In the genomic region with DNA sequence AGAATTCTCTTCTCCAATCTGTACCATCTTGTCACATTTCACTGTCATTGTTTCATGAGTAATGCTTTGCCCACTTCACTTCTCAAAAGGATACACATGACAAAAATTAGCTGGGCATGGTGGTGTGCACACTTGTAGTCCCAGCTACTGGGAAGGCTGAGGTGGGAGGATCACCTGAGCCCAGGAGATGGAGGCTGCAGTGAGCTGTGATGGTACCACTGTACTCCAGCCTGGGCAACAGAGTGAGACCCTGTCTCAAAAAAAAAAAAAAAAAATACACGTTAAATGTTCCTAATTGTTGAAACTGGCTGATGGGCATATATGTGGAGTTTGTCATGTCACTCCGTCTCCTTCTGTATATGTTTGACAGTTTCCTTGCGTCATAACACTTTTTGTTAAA, we compare ENCODE assay signal across 23 cellular contexts. TPM values are rescaled to one million over a fixed set of nuclear protein-coding genes. Genes with fewer than 3 reads are reported as not detected.
DNase-seq lines count a peak whose midpoint lies in the region; ATAC-seq, FAIRE-seq and TF ChIP-seq lines count a peak whose summit lies in the region.
"Had no signal": no experiment of that assay in that cellular context is flagged by ENCODE, and none has a peak within 500 bp of the region (broad histone marks: within the 10 kb centered on the region; RNA-seq: fewer than 3 reads in every experiment).

No MANE protein-coding gene starts in this region.

- no peaks in the 10 kb centered on the region for H3K27me3 Mint-ChIP-seq in WTC11 (ENCODE audit: low read depth)
- H3K27me3 Mint-ChIP-seq: CD4-positive, alpha-beta memory T cell had no signal

- BruUV-seq in HepG2 (replicated peaks; lab: Mats Ljungman, UMichigan): no TSS peak

- CTCF ChIA-PET in HepG2 (lab: Yijun Ruan, JAX; ENCODE audit: low intra/inter-chr PET ratio, low total read pairs) (no interaction called here), WTC11 (lab: Charles Lee) (no interaction called here)

- peaks cover 83% of the 10 kb centered on the region for H3K4me1 ChIP-seq in HepG2 (ENCODE audit: insufficient read depth, low read length)
- peaks cover 0 to 34% (median 9%) of the 10 kb centered on the region in 4 donors for H3K4me1 ChIP-seq in right lobe of liver
- peaks cover 21% of the 10 kb centered on the region for H3K4me1 ChIP-seq in hepatocyte (ENCODE audit: insufficient read depth)

- no peaks in the 10 kb centered on the region for H3K36me3 Mint-ChIP-seq in WTC11

- ATAC-seq in HepG2 (no peak), right lobe of liver (no peak), WTC11 (no peak)
- ATAC-seq: GM12878, GM23338 had no signal

- H3K4me2 ChIP-seq in HepG2 (ENCODE audit: low read depth, low read length): no peak overlapping the region
- H3K4me2 ChIP-seq in hepatocyte: no peak overlapping the region
- H3K4me2 ChIP-seq: GM23338 had no signal

- TF ChIP-seq RAD21 in HepG2 (CRISPR knock-in tag; IDR thresholded peaks at IDR 0.05): no peak

- no peaks in the 10 kb centered on the region for H3K9me3 Mint-ChIP-seq in WTC11
- H3K9me3 Mint-ChIP-seq: CD4-positive, alpha-beta memory T cell; GM23338; H9; HFFc6 had no signal

- TF ChIP-seq EP300 in HepG2 (IDR thresholded peaks at IDR 0.05; ENCODE audit: low read depth in 2 of 2, low read length in 2 of 2) (no peak), HepG2 (CRISPR knock-in tag; IDR thresholded peaks at IDR 0.05; ENCODE audit: borderline replicate concordance) (no peak)

- H2AFZ ChIP-seq in HepG2 (ENCODE audit: low read length) (no peak overlapping the region), hepatocyte (no peak overlapping the region)
- H2AFZ ChIP-seq: GM23338 had no signal

- no peaks in the 10 kb centered on the region for H3K9me3 ChIP-seq in HepG2 (ENCODE audit: low read length)
- H3K9me3 ChIP-seq in right lobe of liver: no peaks in the 10 kb centered on the region
- no peaks in the 10 kb centered on the region for H3K9me3 ChIP-seq in hepatocyte (ENCODE audit: low read depth)

- H3K79me2 ChIP-seq in HepG2 (ENCODE audit: insufficient read depth, low read length) (no peaks in the 10 kb centered on the region), hepatocyte (no peaks in the 10 kb centered on the region)

- TF ChIP-seq CTCF in HepG2 (CRISPR knock-in tag; IDR thresholded peaks at IDR 0.05) (no peak), right lobe of liver (IDR thresholded peaks at IDR 0.05) (no peak), WTC11 (IDR thresholded peaks at IDR 0.05) (no peak), hepatocyte (IDR thresholded peaks at IDR 0.05; ENCODE audit: poor library complexity) (no peak)

- intact Hi-C loops in HepG2 (cut with micrococcal nuclease; ENCODE audit: unreplicated experiment) (loop anchor here (5.0 kb wide), 1 partner anchor 154 kb away; no protein-coding TSS in a partner anchor), right lobe of liver (cut with DNase I) (no loop called here), posterior vena cava (cut with DNase I) (no loop called here)

- in situ Hi-C loops in HepG2 (cut with HindIII; ENCODE audit: extremely low pct_ligation_motif_present, low pct_unique_long_range_greater_than_20kb): loop anchor here (25.0 kb wide), 1 partner anchor 324 kb away; a partner anchor contains a TSS

- no peaks in the 10 kb centered on the region for H4K20me1 ChIP-seq in HepG2 (ENCODE audit: insufficient read depth, low read length)
- no peaks in the 10 kb centered on the region for H4K20me1 ChIP-seq in hepatocyte (ENCODE audit: insufficient read depth, poor library complexity, severe bottlenecking)

- peaks cover 14% of the 10 kb centered on the region for H3K4me1 Mint-ChIP-seq in WTC11
- H3K4me1 Mint-ChIP-seq: CD4-positive, alpha-beta memory T cell had no signal

- no peaks in the 10 kb centered on the region for H3K9me2 ChIP-seq in hepatocyte (replicated peaks; ENCODE audit: insufficient read depth)

- no peak overlapping the region for H3K9ac ChIP-seq in HepG2 (ENCODE audit: insufficient read depth, low read depth, low read length)

- H3K36me3 ChIP-seq in HepG2 (replicated peaks in 1 of 2; ENCODE audit: control insufficient read depth in 1 of 2, insufficient read depth in 2 of 2, low read length in 2 of 2) (peaks cover 6 to 31% of the 10 kb centered on the region in 2 experiments; a peak in 4 of 5 replicates), right lobe of liver (peaks cover 0 to 5% (median 0%) of the 10 kb centered on the region in 4 donors), hepatocyte (replicated peaks; ENCODE audit: insufficient read depth, low read depth) (no peaks in the 10 kb centered on the region)

- H3K4me3 ChIP-seq in HepG2 (replicated peaks in 1 of 3; ENCODE audit: insufficient read depth in 1 of 3, low read depth in 2 of 3, low read length in 3 of 3) (no peak overlapping the region), right lobe of liver (no peak overlapping the region), hepatocyte (no peak overlapping the region)
- H3K4me3 ChIP-seq: GM12878, GM23338 had no signal

- no peaks in the 10 kb centered on the region for H3K27me3 ChIP-seq in HepG2 (ENCODE audit: control insufficient read depth in 1 of 2, insufficient read depth in 2 of 2, low read length in 2 of 2)
- no peaks in the 10 kb centered on the region for H3K27me3 ChIP-seq in right lobe of liver
- H3K27me3 ChIP-seq in hepatocyte: no peaks in the 10 kb centered on the region

- no peak overlapping the region for H3K27ac Mint-ChIP-seq in WTC11
- H3K27ac Mint-ChIP-seq: CD4-positive, alpha-beta memory T cell; GM23338; H9; HFFc6 had no signal

- DNase-seq in HepG2 (ENCODE audit: low spot score) (no peak), right lobe of liver (no peak), WTC11 (ENCODE audit: low spot score) (no peak), hepatocyte (ENCODE audit: low spot score) (no peak), posterior vena cava (ENCODE audit: low spot score) (no peak), SKM-1 (lab: John Stamatoyannopoulos, UW; ENCODE audit: unreplicated experiment) (no peak)
- no peak for DNase-seq in effector CD4-positive, alpha-beta T cell
- DNase-seq: 8988T; C1 segment of cervical spinal cord; Calu3; CD4-positive, alpha-beta memory T cell; COR-L47; DMS79; EL; GDM1; H9; HFFc6 had no signal

- H3K4me3 Mint-ChIP-seq in WTC11: no peak overlapping the region
- H3K4me3 Mint-ChIP-seq: CD4-positive, alpha-beta memory T cell; GM23338; H9; HFFc6 had no signal

- POLR2A ChIA-PET in HepG2 (lab: Yijun Ruan, JAX) (no interaction called here), WTC11 (lab: Charles Lee) (interaction anchor here (0.6 kb wide), 1 partner anchor 241 kb away, joined by 4 read pairs; no protein-coding TSS in a partner anchor)

- H3K27ac ChIP-seq in HepG2 (ENCODE audit: extremely low read length, insufficient read depth, low read length): peak overlapping the region; percentile 97
- H3K27ac ChIP-seq in right lobe of liver: no peak overlapping the region
- peak overlapping the region; percentile 72 for H3K27ac ChIP-seq in hepatocyte

- no peak for TF ChIP-seq POLR2A in HepG2 (IDR thresholded peaks at IDR 0.05; ENCODE audit: insufficient read depth in 1 of 2, low read depth in 2 of 2, low read length in 2 of 2)
- TF ChIP-seq POLR2A in right lobe of liver (IDR thresholded peaks at IDR 0.05): no peak

- WGBS in HepG2 (ENCODE audit: low lambda C conversion rate): 85% methylated on average over 3 of the region's 3 CpGs
- 87% methylated on average over 3 of the region's 3 CpGs for WGBS in right lobe of liver (ENCODE audit: insufficient coverage, low coverage, low lambda C conversion rate, missing lambda C conversion rate)
- 93% methylated on average over 3 of the region's 3 CpGs for whole genome bisulfite sequencing in hepatocyte (ENCODE audit: low lambda C conversion rate, missing lambda C conversion rate)

- FAIRE-seq in HepG2 (lab: Jason Lieb, UNC): no peak
- FAIRE-seq: GM12878, GM19239 had no signal

RNA-seq across cellular contexts. Expression of a gene that starts 36.3 kb away (rescaled TPM):
- total RNA-seq in HepG2 (2016; rRNA removed; fragmentation: Illumina TruSeq; extraction: Trizol) (not detected in 2 replicates), right lobe of liver (1 to 10 TPM in 4 of 6 experiments, not detected in 2; 1.8 to 4.4 (median 3.1) TPM), WTC11 (2021) (not detected in 3 replicates), hepatocyte (0.67 and 2.5 TPM in 2 replicates), posterior vena cava (under 1 TPM in 1 of 2 donors, not detected in 1; 0.86 TPM)
- not detected in 2 replicates for total RNA-seq in HepG2 (2016; cell fraction: cytosol; rRNA removed; fragmentation: Illumina TruSeq; extraction: Trizol; ENCODE audit: low read depth)
- 0.19 TPM in 1 of 2 replicates, not detected in the other for total RNA-seq in HepG2 (2016; cell fraction: insoluble cytoplasmic fraction; rRNA removed; fragmentation: Illumina TruSeq; extraction: Trizol)
- total RNA-seq in HepG2 (2016; cell fraction: membrane; rRNA removed; fragmentation: Illumina TruSeq; extraction: Trizol): not detected in 2 replicates
- 1.1 TPM in 1 of 2 replicates, not detected in the other for total RNA-seq in HepG2 (2016; cell fraction: nucleus; rRNA removed; fragmentation: Illumina TruSeq; extraction: Trizol)
- polyA plus RNA-seq in HepG2 (2011; rRNA removed) (0.12 and 0.39 TPM in 2 replicates), hepatocyte (0.74 and 1.8 TPM in 2 replicates)
- polyA plus RNA-seq in HepG2 (2011; cell fraction: cytosol; rRNA removed): 0.08 TPM in 1 of 2 replicates, not detected in the other
- polyA plus RNA-seq in HepG2 (2011; cell fraction: nucleus; rRNA removed): 1.2 and 1.5 TPM in 2 replicates
- 0.54 and 0.63 TPM in 2 replicates for polyA plus RNA-seq in HepG2 (2012)
- polyA plus RNA-seq in HepG2 (2016; cell fraction: cytosol; fragmentation: Illumina TruSeq; extraction: Trizol; ENCODE audit: low read depth): not detected in 2 replicates
- not detected in 2 replicates for polyA plus RNA-seq in HepG2 (2016; cell fraction: insoluble cytoplasmic fraction; fragmentation: Illumina TruSeq; extraction: Trizol; ENCODE audit: low read depth)
- not detected in 2 replicates for polyA plus RNA-seq in HepG2 (2016; cell fraction: membrane; fragmentation: Illumina TruSeq; extraction: Trizol; ENCODE audit: low read depth)
- not detected in 2 replicates for polyA plus RNA-seq in HepG2 (2016; cell fraction: nucleus; fragmentation: Illumina TruSeq; extraction: Trizol; ENCODE audit: insufficient read depth, low read depth)
- polyA minus RNA-seq in HepG2 (2011; rRNA and poly(A)+ RNA removed; ENCODE audit: low replicate concordance): 0.16 TPM in 1 of 2 replicates, not detected in the other
- polyA minus RNA-seq in HepG2 (2011; cell fraction: cytosol; rRNA and poly(A)+ RNA removed): not detected in 2 replicates
- polyA minus RNA-seq in HepG2 (2011; cell fraction: nucleus; rRNA and poly(A)+ RNA removed): 0.39 TPM in 1 of 2 replicates, not detected in the other
- total RNA-seq: A673, GM12878, GM23338, H4, H9, HFFc6 had no signal
- polyA plus RNA-seq: BJ; CD4-positive, alpha-beta memory T cell; GM12878; GM23338 had no signal

RNA-seq across cellular contexts. Expression of a gene that starts 45.2 kb away (rescaled TPM):
- total RNA-seq in HepG2 (2016; rRNA removed; fragmentation: Illumina TruSeq; extraction: Trizol) (59.6 and 96.2 TPM in 2 replicates), right lobe of liver (10 to 100 TPM; 28.9 to 48.1 (median 34.3) TPM), WTC11 (2021) (14.6 to 18.2 TPM (median 17.3 TPM) in 3 replicates), hepatocyte (77.7 and 89.7 TPM in 2 replicates), posterior vena cava (10 to 100 TPM; 13.2 to 15.7 TPM)
- total RNA-seq in HepG2 (2016; cell fraction: cytosol; rRNA removed; fragmentation: Illumina TruSeq; extraction: Trizol; ENCODE audit: low read depth): 187 and 190 TPM in 2 replicates
- 58.0 and 98.8 TPM in 2 replicates for total RNA-seq in HepG2 (2016; cell fraction: insoluble cytoplasmic fraction; rRNA removed; fragmentation: Illumina TruSeq; extraction: Trizol)
- total RNA-seq in HepG2 (2016; cell fraction: membrane; rRNA removed; fragmentation: Illumina TruSeq; extraction: Trizol): 218 and 226 TPM in 2 replicates
- total RNA-seq in HepG2 (2016; cell fraction: nucleus; rRNA removed; fragmentation: Illumina TruSeq; extraction: Trizol): 63.3 and 75.6 TPM in 2 replicates
- polyA plus RNA-seq in HepG2 (2011; rRNA removed) (97.4 and 103 TPM in 2 replicates), hepatocyte (68.0 and 87.5 TPM in 2 replicates)
- 70.4 and 119 TPM in 2 replicates for polyA plus RNA-seq in HepG2 (2011; cell fraction: cytosol; rRNA removed)
- 52.2 and 66.4 TPM in 2 replicates for polyA plus RNA-seq in HepG2 (2011; cell fraction: nucleus; rRNA removed)
- 137 and 167 TPM in 2 replicates for polyA plus RNA-seq in HepG2 (2012)
- 214 and 245 TPM in 2 replicates for polyA plus RNA-seq in HepG2 (2016; cell fraction: cytosol; fragmentation: Illumina TruSeq; extraction: Trizol; ENCODE audit: low read depth)
- 71.1 and 77.0 TPM in 2 replicates for polyA plus RNA-seq in HepG2 (2016; cell fraction: insoluble cytoplasmic fraction; fragmentation: Illumina TruSeq; extraction: Trizol; ENCODE audit: low read depth)
- 233 and 237 TPM in 2 replicates for polyA plus RNA-seq in HepG2 (2016; cell fraction: membrane; fragmentation: Illumina TruSeq; extraction: Trizol; ENCODE audit: low read depth)
- 115 and 125 TPM in 2 replicates for polyA plus RNA-seq in HepG2 (2016; cell fraction: nucleus; fragmentation: Illumina TruSeq; extraction: Trizol; ENCODE audit: insufficient read depth, low read depth)
- 5.1 and 25.0 TPM in 2 replicates for polyA minus RNA-seq in HepG2 (2011; rRNA and poly(A)+ RNA removed; ENCODE audit: low replicate concordance)
- 50.7 and 55.5 TPM in 2 replicates for polyA minus RNA-seq in HepG2 (2011; cell fraction: cytosol; rRNA and poly(A)+ RNA removed)
- 68.4 and 80.7 TPM in 2 replicates for polyA minus RNA-seq in HepG2 (2011; cell fraction: nucleus; rRNA and poly(A)+ RNA removed)

Comparison
In these comparisons a context has a peak if more than half of its experiments do, and no peak if none do; other contexts are left out.
1. H3K27ac ChIP-seq: peak in HepG2 (single experiment) and hepatocyte (single experiment); none in right lobe of liver (0 of 3).